1 cellular context compared by ENCODE assay signal in genomic region chr1:4177425-4178150, GRCh38.
TF ChIP-seq lines count a peak whose summit lies in the region.

No MANE protein-coding gene starts in this region.

TF ChIP-seq in K562, 482 proteins besides CTCF, POLR2A, EP300 and RAD21 (continued from another document):
- TF ChIP-seq, protein P1, sequence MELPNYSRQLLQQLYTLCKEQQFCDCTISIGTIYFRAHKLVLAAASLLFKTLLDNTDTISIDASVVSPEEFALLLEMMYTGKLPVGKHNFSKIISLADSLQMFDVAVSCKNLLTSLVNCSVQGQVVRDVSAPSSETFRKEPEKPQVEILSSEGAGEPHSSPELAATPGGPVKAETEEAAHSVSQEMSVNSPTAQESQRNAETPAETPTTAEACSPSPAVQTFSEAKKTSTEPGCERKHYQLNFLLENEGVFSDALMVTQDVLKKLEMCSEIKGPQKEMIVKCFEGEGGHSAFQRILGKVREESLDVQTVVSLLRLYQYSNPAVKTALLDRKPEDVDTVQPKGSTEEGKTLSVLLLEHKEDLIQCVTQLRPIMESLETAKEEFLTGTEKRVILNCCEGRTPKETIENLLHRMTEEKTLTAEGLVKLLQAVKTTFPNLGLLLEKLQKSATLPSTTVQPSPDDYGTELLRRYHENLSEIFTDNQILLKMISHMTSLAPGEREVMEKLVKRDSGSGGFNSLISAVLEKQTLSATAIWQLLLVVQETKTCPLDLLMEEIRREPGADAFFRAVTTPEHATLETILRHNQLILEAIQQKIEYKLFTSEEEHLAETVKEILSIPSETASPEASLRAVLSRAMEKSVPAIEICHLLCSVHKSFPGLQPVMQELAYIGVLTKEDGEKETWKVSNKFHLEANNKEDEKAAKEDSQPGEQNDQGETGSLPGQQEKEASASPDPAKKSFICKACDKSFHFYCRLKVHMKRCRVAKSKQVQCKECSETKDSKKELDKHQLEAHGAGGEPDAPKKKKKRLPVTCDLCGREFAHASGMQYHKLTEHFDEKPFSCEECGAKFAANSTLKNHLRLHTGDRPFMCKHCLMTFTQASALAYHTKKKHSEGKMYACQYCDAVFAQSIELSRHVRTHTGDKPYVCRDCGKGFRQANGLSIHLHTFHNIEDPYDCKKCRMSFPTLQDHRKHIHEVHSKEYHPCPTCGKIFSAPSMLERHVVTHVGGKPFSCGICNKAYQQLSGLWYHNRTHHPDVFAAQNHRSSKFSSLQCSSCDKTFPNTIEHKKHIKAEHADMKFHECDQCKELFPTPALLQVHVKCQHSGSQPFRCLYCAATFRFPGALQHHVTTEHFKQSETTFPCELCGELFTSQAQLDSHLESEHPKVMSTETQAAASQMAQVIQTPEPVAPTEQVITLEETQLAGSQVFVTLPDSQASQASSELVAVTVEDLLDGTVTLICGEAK (IDR thresholded peaks at IDR 0.05), result peak; percentile 61
- TF ChIP-seq, protein P1 (CRISPR knock-in tag; IDR thresholded peaks at IDR 0.05), result no peak
- TF ChIP-seq ZSCAN29 (IDR thresholded peaks at IDR 0.05) (no peak), NCOA6 (IDR thresholded peaks at IDR 0.05) (no peak), FOS (IDR thresholded peaks at IDR 0.05; ENCODE audit: extremely low read depth, insufficient read length) (no peak), ZKSCAN1 (IDR thresholded peaks at IDR 0.05; ENCODE audit: low read depth, low read length) (no peak), CREB1 (IDR thresholded peaks at IDR 0.05) (peak; percentile 58; the same call in 1 of the 2 replicates), CREB1 (CRISPR knock-in tag; IDR thresholded peaks at IDR 0.05) (no peak), SMARCE1 (IDR thresholded peaks at IDR 0.05) (no peak), ZNF584 (CRISPR knock-in tag; IDR thresholded peaks at IDR 0.05; ENCODE audit: low read depth) (no peak), ZNF274 (IDR thresholded peaks at IDR 0.05; ENCODE audit: borderline replicate concordance, low read depth, low read length) (no peak), ZC3H8 (IDR thresholded peaks at IDR 0.05) (no peak), PHF8 (IDR thresholded peaks at IDR 0.05; ENCODE audit: borderline replicate concordance, low read length) (no peak), THRAP3 (IDR thresholded peaks at IDR 0.05; ENCODE audit: borderline replicate concordance) (no peak), POLR2B (IDR thresholded peaks at IDR 0.05; ENCODE audit: low read depth, partially characterized antibody) (no peak), ZBTB43 (CRISPR knock-in tag; IDR thresholded peaks at IDR 0.05) (no peak), HDAC6 (IDR thresholded peaks at IDR 0.05; ENCODE audit: low read depth, low read length) (no peak), EHMT2 (IDR thresholded peaks at IDR 0.05) (peak; percentile 83; the same call in 1 of the 2 replicates), SP2 (IDR thresholded peaks at IDR 0.05; ENCODE audit: extremely low read depth, low read depth, low read length, poor library complexity, severe bottlenecking) (no peak), ESRRA (IDR thresholded peaks at IDR 0.05; ENCODE audit: borderline replicate concordance, low read depth) (0 out of 2 replicates have a peak, but pooled peaks have one; percentile 37), PHF20 (IDR thresholded peaks at IDR 0.05; ENCODE audit: partially characterized antibody) (peak; percentile 61), HOXB6 (CRISPR knock-in tag; IDR thresholded peaks at IDR 0.05; ENCODE audit: borderline replicate concordance) (no peak), KLF16 (IDR thresholded peaks at IDR 0.05) (no peak), HCFC1 (IDR thresholded peaks at IDR 0.05; ENCODE audit: low read depth, low read length) (0 out of 2 replicates have a peak, but pooled peaks have one; percentile 19), JUN (IDR thresholded peaks at IDR 0.05; ENCODE audit: borderline replicate concordance, low read depth, low read length) (no peak), JUN (CRISPR knock-in tag; IDR thresholded peaks at IDR 0.05; ENCODE audit: borderline replicate concordance) (no peak), ZNF644 (tag; IDR thresholded peaks at IDR 0.05; ENCODE audit: low read depth) (no peak), DDX20 (tag; IDR thresholded peaks at IDR 0.05; ENCODE audit: low read depth) (no peak), TBP (optimal IDR thresholded peaks at IDR 0.05; ENCODE audit: low read depth, low read length) (no peak), TCF3 (CRISPR knock-in tag; IDR thresholded peaks at IDR 0.05) (no peak), THAP7 (CRISPR knock-in tag; IDR thresholded peaks at IDR 0.05) (no peak), ELF1 (tag; IDR thresholded peaks at IDR 0.05) (peak; percentile 66), FOXK2 (conservative IDR thresholded peaks at IDR 0.05 in 1 of 2, IDR thresholded peaks at IDR 0.05 in 1 of 2; ENCODE audit: low read depth in 2 of 2) (peak; percentile 15 to 55; a peak in 1 of 4 replicates), SPI1 (IDR thresholded peaks at IDR 0.05; ENCODE audit: borderline replicate concordance, low read depth, low read length) (peak; percentile 9; the same call in 1 of the 2 replicates)
- TF ChIP-seq, protein P2, sequence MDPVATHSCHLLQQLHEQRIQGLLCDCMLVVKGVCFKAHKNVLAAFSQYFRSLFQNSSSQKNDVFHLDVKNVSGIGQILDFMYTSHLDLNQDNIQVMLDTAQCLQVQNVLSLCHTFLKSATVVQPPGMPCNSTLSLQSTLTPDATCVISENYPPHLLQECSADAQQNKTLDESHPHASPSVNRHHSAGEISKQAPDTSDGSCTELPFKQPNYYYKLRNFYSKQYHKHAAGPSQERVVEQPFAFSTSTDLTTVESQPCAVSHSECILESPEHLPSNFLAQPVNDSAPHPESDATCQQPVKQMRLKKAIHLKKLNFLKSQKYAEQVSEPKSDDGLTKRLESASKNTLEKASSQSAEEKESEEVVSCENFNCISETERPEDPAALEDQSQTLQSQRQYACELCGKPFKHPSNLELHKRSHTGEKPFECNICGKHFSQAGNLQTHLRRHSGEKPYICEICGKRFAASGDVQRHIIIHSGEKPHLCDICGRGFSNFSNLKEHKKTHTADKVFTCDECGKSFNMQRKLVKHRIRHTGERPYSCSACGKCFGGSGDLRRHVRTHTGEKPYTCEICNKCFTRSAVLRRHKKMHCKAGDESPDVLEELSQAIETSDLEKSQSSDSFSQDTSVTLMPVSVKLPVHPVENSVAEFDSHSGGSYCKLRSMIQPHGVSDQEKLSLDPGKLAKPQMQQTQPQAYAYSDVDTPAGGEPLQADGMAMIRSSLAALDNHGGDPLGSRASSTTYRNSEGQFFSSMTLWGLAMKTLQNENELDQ (CRISPR knock-in tag; IDR thresholded peaks at IDR 0.05; ENCODE audit: borderline replicate concordance), result no peak
- TF ChIP-seq, protein P3, sequence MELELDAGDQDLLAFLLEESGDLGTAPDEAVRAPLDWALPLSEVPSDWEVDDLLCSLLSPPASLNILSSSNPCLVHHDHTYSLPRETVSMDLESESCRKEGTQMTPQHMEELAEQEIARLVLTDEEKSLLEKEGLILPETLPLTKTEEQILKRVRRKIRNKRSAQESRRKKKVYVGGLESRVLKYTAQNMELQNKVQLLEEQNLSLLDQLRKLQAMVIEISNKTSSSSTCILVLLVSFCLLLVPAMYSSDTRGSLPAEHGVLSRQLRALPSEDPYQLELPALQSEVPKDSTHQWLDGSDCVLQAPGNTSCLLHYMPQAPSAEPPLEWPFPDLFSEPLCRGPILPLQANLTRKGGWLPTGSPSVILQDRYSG (tag; conservative IDR thresholded peaks at IDR 0.05; ENCODE audit: low read depth), result no peak
